Comparison of ENCODE assay signal across 8 cellular contexts in the genomic region with DNA sequence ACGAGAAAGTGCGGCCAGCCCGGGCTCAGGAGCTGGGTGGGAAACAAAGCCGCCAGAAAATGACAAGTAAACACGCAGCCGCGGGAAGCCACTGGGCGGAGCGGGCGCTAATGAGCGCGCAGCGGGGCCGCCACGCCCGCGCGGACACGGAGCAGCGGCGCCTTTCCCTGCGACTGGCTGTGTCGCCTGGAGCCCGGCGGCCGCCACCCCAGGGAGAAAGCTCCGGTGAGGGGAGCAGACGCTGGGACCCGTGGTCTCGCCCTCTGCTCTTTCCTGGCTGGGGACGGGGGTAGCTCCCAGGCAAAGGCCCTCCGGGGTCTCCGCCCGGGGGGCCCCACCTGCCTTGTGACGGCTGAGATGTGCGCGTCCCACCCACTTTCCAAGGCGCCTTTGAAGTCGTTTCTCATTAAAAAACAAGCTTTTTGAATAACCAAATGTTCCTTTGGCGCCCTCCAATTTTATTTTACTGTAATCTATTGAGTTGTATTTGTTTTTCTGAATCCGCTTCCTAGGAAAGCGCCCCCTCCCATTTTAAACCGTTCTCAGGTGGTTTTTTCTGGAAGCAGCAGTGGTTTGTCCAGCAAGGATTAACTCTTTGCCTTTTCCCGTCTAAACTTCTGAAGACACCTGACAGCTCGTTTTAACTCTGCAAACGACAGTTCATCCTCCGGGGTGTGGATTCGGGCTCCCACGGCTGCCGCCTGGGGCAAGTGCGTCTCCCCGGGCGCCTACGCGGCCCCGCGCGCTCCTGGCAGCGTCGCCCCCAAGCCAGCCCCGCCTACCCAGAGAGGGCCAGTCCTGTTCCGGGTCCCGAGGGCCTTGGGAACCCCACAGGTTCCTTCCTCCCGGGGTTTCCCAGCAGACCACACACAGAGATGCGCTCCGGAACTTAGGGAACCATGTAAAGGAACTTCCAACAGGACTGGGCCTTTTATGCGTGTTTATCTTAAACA. TPM values are rescaled to one million over a fixed set of nuclear protein-coding genes. Genes with fewer than 3 reads are reported as not detected.
A peak's percentile ranks its signal among the peaks of the same experiment; 100 is the strongest.
DNase-seq lines count a peak whose midpoint lies in the region; ATAC-seq and TF ChIP-seq lines count a peak whose summit lies in the region.

No MANE protein-coding gene starts in this region.

- peak overlapping the region in 1 of 2 donors; percentile 7 for H3K9ac ChIP-seq in mucosa of rectum (ENCODE audit: low read depth in 1 of 2, low read length in 2 of 2)

- H3K27me3 Mint-ChIP-seq in chondrocyte (ENCODE audit: low read depth) (peaks cover 41% of the 10 kb centered on the region), type B pancreatic cell (peaks cover 65% of the 10 kb centered on the region)

- H3K27ac Mint-ChIP-seq in chondrocyte (ENCODE audit: unreplicated experiment), result no peak overlapping the region
- no peak overlapping the region for H3K27ac Mint-ChIP-seq in type B pancreatic cell

- H3K9me3 Mint-ChIP-seq in chondrocyte (ENCODE audit: low read depth) (no peaks in the 10 kb centered on the region), type B pancreatic cell (no peaks in the 10 kb centered on the region)

- peaks cover 0 to 12% of the 10 kb centered on the region in 2 donors for H3K27me3 ChIP-seq in mucosa of rectum (ENCODE audit: control insufficient read depth in 2 of 2, insufficient read depth in 2 of 2, low read length in 2 of 2)

- DNase-seq in NCI-H69 (lab: John Stamatoyannopoulos, UW), result peak; percentile 62
- no peak for DNase-seq in chondrocyte (ENCODE audit: low spot score)
- no peak for DNase-seq in type B pancreatic cell (ENCODE audit: extremely low spot score, unreplicated experiment)
- no peak for DNase-seq in NK-92 (lab: John Stamatoyannopoulos, UW; ENCODE audit: unreplicated experiment)
- no peak for DNase-seq in SHP77 treated with DMSO at 0.1 percent for 48 hours (lab: John Stamatoyannopoulos, UW)

- no peaks in the 10 kb centered on the region for H3K9me3 ChIP-seq in mucosa of rectum (ENCODE audit: control insufficient read depth in 2 of 2, low read length in 2 of 2)

- H3K4me3 Mint-ChIP-seq in chondrocyte (ENCODE audit: unreplicated experiment) (peak overlapping the region; percentile 73), type B pancreatic cell (peak overlapping the region; percentile 77)

- H3K4me1 ChIP-seq in mucosa of rectum (ENCODE audit: control insufficient read depth in 2 of 2, insufficient read depth in 2 of 2, low read length in 2 of 2), result peaks cover 0 to 3% of the 10 kb centered on the region in 2 donors

- no peaks in the 10 kb centered on the region for H3K36me3 ChIP-seq in mucosa of rectum (ENCODE audit: control insufficient read depth in 2 of 2, insufficient read depth in 2 of 2, low read length in 2 of 2)

- H3K36me3 Mint-ChIP-seq in chondrocyte (ENCODE audit: low read depth) (no peaks in the 10 kb centered on the region), type B pancreatic cell (no peaks in the 10 kb centered on the region)

- peak overlapping the region; percentile 19 to 57 for H3K4me3 ChIP-seq in mucosa of rectum (ENCODE audit: low read length in 2 of 2)

- no peaks in the 10 kb centered on the region for H3K4me1 Mint-ChIP-seq in chondrocyte (ENCODE audit: low read depth)
- no peaks in the 10 kb centered on the region for H3K4me1 Mint-ChIP-seq in type B pancreatic cell (ENCODE audit: unreplicated experiment)

- ATAC-seq in GM18909 (IDR thresholded peaks at IDR 0.05; ENCODE audit: poor library complexity, unreplicated experiment) (peak; percentile 53), GM18511 (IDR thresholded peaks at IDR 0.05; ENCODE audit: unreplicated experiment) (no peak)

- TF ChIP-seq CTCF in chondrocyte (IDR thresholded peaks at IDR 0.05) (peak; percentile 15), type B pancreatic cell (conservative IDR thresholded peaks at IDR 0.05) (no peak)

- peak overlapping the region in 1 of 2 donors; percentile 43 for H3K27ac ChIP-seq in mucosa of rectum (ENCODE audit: low read depth in 2 of 2, low read length in 2 of 2)

RNA-seq across cellular contexts. Expression of a gene that starts 54.6 kb away (rescaled TPM):
- 0.36 to 0.70 TPM in 2 of 3 replicates, not detected in the other for total RNA-seq in chondrocyte
- 0.80 and 1.5 TPM in 2 replicates for total RNA-seq in type B pancreatic cell (ENCODE audit: low replicate concordance)
